ENCODE assay signal across 23 cellular contexts in the genomic region with DNA sequence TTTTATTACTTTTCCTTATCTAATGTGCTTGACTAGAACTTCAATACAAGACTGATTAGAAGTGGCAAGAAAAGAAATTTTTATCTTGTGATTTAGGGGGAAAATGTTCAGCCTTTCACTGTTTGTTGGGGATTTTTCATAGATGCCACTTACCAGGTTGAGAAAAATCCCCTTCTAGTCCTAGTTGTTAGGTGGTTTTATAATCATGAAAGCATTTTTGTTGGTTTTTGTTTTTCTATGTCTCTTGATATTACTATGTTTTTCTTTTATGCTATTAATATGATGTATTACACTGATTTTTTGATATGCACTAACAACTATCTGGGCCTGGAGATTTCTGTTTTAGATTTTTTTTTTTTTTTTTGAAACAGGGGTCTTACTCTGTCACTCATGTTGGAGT.
DNase-seq lines count a peak whose midpoint lies in the region; ATAC-seq, FAIRE-seq and TF ChIP-seq lines count a peak whose summit lies in the region.
"Had no signal": no experiment of that assay in that cellular context is flagged by ENCODE, and none has a peak within 500 bp of the region (broad histone marks: within the 10 kb centered on the region; RNA-seq: fewer than 3 reads in every experiment).

No MANE protein-coding gene starts in this region.

- H3K36me3 ChIP-seq in WERI-Rb-1, result no peaks in the 10 kb centered on the region

- no peak overlapping the region for H3K4me3 ChIP-seq in WERI-Rb-1 (ENCODE audit: low read depth, low read length)
- H3K4me3 ChIP-seq: BLaER1 had no signal

- H3K27me3 ChIP-seq in WERI-Rb-1 (ENCODE audit: insufficient read depth, low read depth, severe bottlenecking), result no peaks in the 10 kb centered on the region
- H3K27me3 ChIP-seq: BLaER1 had no signal

- no peaks in the 10 kb centered on the region for H3K9me3 ChIP-seq in WERI-Rb-1 (ENCODE audit: severe bottlenecking)

- no peak for TF ChIP-seq CTCF in WERI-Rb-1 (IDR thresholded peaks at IDR 0.05; ENCODE audit: low read depth, low read length)

- ATAC-seq in GM18502 (IDR thresholded peaks at IDR 0.05; ENCODE audit: poor library complexity, unreplicated experiment) (peak; percentile 58), HG02763 (IDR thresholded peaks at IDR 0.05; ENCODE audit: unreplicated experiment) (no peak)
- ATAC-seq: Panc1, SK-N-SH treated with all-trans-retinoic acid at 6 μM for 48 hours had no signal

- DNase-seq in GM19239 (ENCODE audit: insufficient read length, low spot score) (no peak), SK-MEL-5 (ENCODE audit: low read depth, low spot score) (peak; percentile 12), HuH-7 (ENCODE audit: low spot score) (no peak), islet precursor cell (no peak), WERI-Rb-1 (no peak)
- DNase-seq: CD4-positive, alpha-beta T cell; COR-L47; DMS 273 treated with DMSO at 0.1 percent for 48 hours; DMS79 treated with DMSO at 0.1 percent for 48 hours; H9; HFFc6; Kasumi-1; NCI-H1694 treated with DMSO at 0.1 percent for 48 hours; NCI-H2081 treated with DMSO at 0.1 percent for 48 hours; NCI-H2171 treated with DMSO at 0.1 percent for 48 hours; NCI-H524 treated with DMSO at 0.1 percent for 48 hours; NCI-H82; SIG-M5 had no signal

- H3K27ac ChIP-seq in WERI-Rb-1, result no peak overlapping the region
- H3K27ac ChIP-seq: BLaER1 had no signal

- peak; percentile 51 for FAIRE-seq in GM19239 (lab: Jason Lieb, UNC)

- in situ Hi-C loops in SK-MEL-5 (cut with HindIII; ENCODE audit: low pct_unique_long_range_greater_than_20kb, low sequenced_read_pairs), result no loop called here
